In the genomic region with DNA sequence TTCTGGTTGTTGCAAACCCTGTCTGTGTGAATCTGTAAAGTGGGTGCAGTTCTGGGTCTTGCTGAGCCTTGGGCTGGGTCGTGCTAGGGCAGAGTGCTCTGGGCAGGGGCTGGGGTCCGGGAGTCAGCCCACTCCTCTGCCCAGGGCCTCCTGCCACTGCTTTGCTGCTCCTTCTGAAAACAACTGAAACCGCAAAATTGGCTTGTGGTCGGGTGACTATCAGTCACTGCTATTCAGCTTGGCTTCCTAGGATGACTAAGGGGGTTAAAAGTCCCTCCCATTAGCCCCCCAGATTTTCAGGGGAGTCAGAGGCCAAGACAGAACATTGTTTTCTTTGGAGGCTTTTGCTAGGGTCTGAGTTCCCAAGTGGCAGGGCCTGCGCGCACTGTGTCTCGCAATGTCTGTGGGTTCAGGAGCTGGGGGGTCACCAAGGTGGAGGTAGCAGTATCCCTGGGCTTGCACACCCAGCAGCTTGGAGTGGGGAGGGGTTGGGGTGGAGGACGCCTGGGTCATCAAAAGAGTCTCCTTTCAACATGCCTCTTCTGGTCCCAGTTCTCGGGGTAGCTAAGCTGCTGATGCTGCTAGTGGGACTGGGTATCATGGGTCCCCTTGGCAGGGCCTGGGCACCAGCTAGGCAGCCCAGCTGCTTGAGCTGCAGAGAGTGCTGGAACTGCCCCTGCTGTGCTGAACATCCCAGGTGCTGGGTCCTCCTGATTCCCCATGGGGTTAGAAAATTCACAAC, we compare ENCODE assay signal across 8 cellular contexts. TPM values are rescaled to one million over a fixed set of nuclear protein-coding genes. Genes with fewer than 3 reads are reported as not detected.
A peak's percentile ranks its signal among the peaks of the same experiment; 100 is the strongest.
DNase-seq lines count a peak whose midpoint lies in the region; ATAC-seq, FAIRE-seq and TF ChIP-seq lines count a peak whose summit lies in the region.
"Had no signal": no experiment of that assay in that cellular context is flagged by ENCODE, and none has a peak within 500 bp of the region (broad histone marks: within the 10 kb centered on the region; RNA-seq: fewer than 3 reads in every experiment).

No MANE protein-coding gene starts in this region.

- H3K9ac ChIP-seq in HCT116 (ENCODE audit: low read length) (no peak overlapping the region), GM12878 (ENCODE audit: control insufficient read depth, insufficient read depth, low read length) (no peak overlapping the region)

- CTCF ChIA-PET in HCT116 (lab: Charles Lee) (interaction anchor here (1.1 kb wide), 2 partner anchors 20 to 22 kb away, joined by 3 read pairs; no protein-coding TSS in a partner anchor), GM12878 (lab: Yijun Ruan, JAX) (interaction anchor here (0.8 to 9.0 kb wide), 8 partner anchors 8 to 27 kb away, joined by 3 to 229 read pairs (median 4); a partner anchor contains a TSS)

- WGBS in GM12878 (ENCODE audit: insufficient coverage, insufficient replicate concordance, low lambda C conversion rate, missing lambda C conversion rate): 10% methylated on average over 9 of the region's 9 CpGs
- whole genome bisulfite sequencing in aorta, 2 donors: 69 to 71% methylated on average over 9 of the region's 9 CpGs

- TF ChIP-seq POLR2A in HCT116 (IDR thresholded peaks at IDR 0.05; ENCODE audit: borderline replicate concordance, extremely low read depth, insufficient read depth, insufficient read length): no peak
- TF ChIP-seq POLR2A in GM12878 (IDR thresholded peaks at IDR 0.05; ENCODE audit: low read depth, low read length): no peak

- H3K9me3 Mint-ChIP-seq in T-helper 1 cell treated with Interleukin-12 subunit alpha and Interleukin-12 subunit beta and Interleukin-4 antibody, amounts not matched to agents 30 μg/mL and 1 μg/mL, for 36 hours: no peaks in the 10 kb centered on the region

- BruUV-seq in HCT116 (replicated peaks; lab: Mats Ljungman, UMichigan) (no TSS peak), GM12878 (replicated peaks; lab: Mats Ljungman, UMichigan) (no TSS peak)

- FAIRE-seq in GM12878 (lab: Jason Lieb, UNC): peak; percentile 44

- H3K27ac Mint-ChIP-seq in T-helper 1 cell treated with Interleukin-12 subunit alpha and Interleukin-12 subunit beta and Interleukin-4 antibody, amounts not matched to agents 30 μg/mL and 1 μg/mL, for 36 hours: peak overlapping the region; percentile 87

- H3K4me1 Mint-ChIP-seq in T-helper 1 cell treated with Interleukin-12 subunit alpha and Interleukin-12 subunit beta and Interleukin-4 antibody, amounts not matched to agents 30 μg/mL and 1 μg/mL, for 36 hours (ENCODE audit: low read depth): peaks cover 69% of the 10 kb centered on the region

- no peak for TF ChIP-seq CTCF in HCT116 (IDR thresholded peaks at IDR 0.05 in 2 of 3, conservative IDR thresholded peaks at IDR 0.05 in 1 of 3; ENCODE audit: borderline replicate concordance in 1 of 3, insufficient read depth in 1 of 3, low read depth in 2 of 3, low read length in 2 of 3)
- TF ChIP-seq CTCF in GM12878 (IDR thresholded peaks at IDR 0.05 in 2 of 3, conservative IDR thresholded peaks at IDR 0.05 in 1 of 3; ENCODE audit: control insufficient read depth in 2 of 3, extremely low read depth in 1 of 3, insufficient read depth in 1 of 3, low read depth in 3 of 3, low read length in 3 of 3): no peak

- SMC1A ChIA-PET in GM12878 (lab: Charles Lee; ENCODE audit: uncharacterized antibody, unreplicated experiment): interaction anchor here (0.8 to 5.9 kb wide), 7 partner anchors 11 to 55 kb away, joined by 3 to 56 read pairs (median 6); a partner anchor contains a TSS

- H3K4me3 ChIP-seq in HCT116 (replicated peaks in 1 of 2; ENCODE audit: low read depth in 1 of 2, low read length in 2 of 2): no peak overlapping the region
- no peak overlapping the region for H3K4me3 ChIP-seq in GM12878
- H3K4me3 ChIP-seq in aorta (ENCODE audit: low read length in 2 of 2): no peak overlapping the region
- H3K4me3 ChIP-seq: lower lobe of right lung had no signal

- H3K4me1 ChIP-seq in HCT116 (ENCODE audit: control insufficient read depth in 1 of 2, insufficient read depth in 2 of 2, low read length in 2 of 2): peaks cover 18 to 47% of the 10 kb centered on the region in 2 experiments
- H3K4me1 ChIP-seq in GM12878 (ENCODE audit: control insufficient read depth, insufficient read depth, low read length): peaks cover 77% of the 10 kb centered on the region
- no peaks in the 10 kb centered on the region for H3K4me1 ChIP-seq in aorta (ENCODE audit: control insufficient read depth in 1 of 2, insufficient read depth in 2 of 2, low read length in 2 of 2)

- no peaks in the 10 kb centered on the region for H3K79me2 ChIP-seq in HCT116 (ENCODE audit: insufficient read depth, low read length)
- H3K79me2 ChIP-seq in GM12878 (ENCODE audit: control insufficient read depth, insufficient read depth, low read length): no peaks in the 10 kb centered on the region

- RAD21 ChIA-PET in HCT116 (lab: Charles Lee; ENCODE audit: low non-redundant PET in 1 of 2, low total read pairs in 2 of 2, uncharacterized antibody in 2 of 2, unreplicated experiment in 2 of 2) (no interaction called here), GM12878 (lab: Charles Lee; ENCODE audit: unreplicated experiment) (interaction anchor here (0.8 to 8.3 kb wide), 5 partner anchors 8 to 21 kb away, joined by 3 to 142 read pairs (median 4); a partner anchor contains a TSS)

- H3K36me3 Mint-ChIP-seq in T-helper 1 cell treated with Interleukin-12 subunit alpha and Interleukin-12 subunit beta and Interleukin-4 antibody, amounts not matched to agents 30 μg/mL and 1 μg/mL, for 36 hours (ENCODE audit: low read depth): no peaks in the 10 kb centered on the region

- peak overlapping the region; percentile 74 for H3K4me3 Mint-ChIP-seq in T-helper 1 cell treated with Interleukin-12 subunit alpha and Interleukin-12 subunit beta and Interleukin-4 antibody, amounts not matched to agents 30 μg/mL and 1 μg/mL, for 36 hours

- H3K27me3 ChIP-seq in HCT116 (ENCODE audit: insufficient read depth, low read length) (peaks cover 23% of the 10 kb centered on the region; the same call in 1 of the 2 replicates), GM12878 (replicated peaks in 1 of 2; ENCODE audit: control insufficient read depth in 2 of 2, insufficient read depth in 2 of 2, low read length in 1 of 2) (peaks cover 0 to 5% of the 10 kb centered on the region in 2 experiments; a peak in 3 of 4 replicates), aorta (ENCODE audit: control insufficient read depth in 1 of 2, insufficient read depth in 2 of 2, low read length in 1 of 2) (no peaks in the 10 kb centered on the region)

- intact Hi-C loops in HCT116 (cut with micrococcal nuclease) (no loop called here), GM12878 (cut with micrococcal nuclease; ENCODE audit: unreplicated experiment) (loop anchor here (2.0 kb wide), 1 partner anchor 21 kb away; no protein-coding TSS in a partner anchor), aorta (cut with DNase I) (no loop called here)

- POLR2A ChIA-PET in HCT116 (lab: Charles Lee) (interaction anchor here (0.5 to 1.1 kb wide), 2 partner anchors 18 to 70 kb away, joined by 3 read pairs; a partner anchor contains a TSS), GM12878 (lab: Charles Lee) (interaction anchor here (0.9 to 7.3 kb wide), 3 partner anchors 12 to 19 kb away, joined by 4 to 76 read pairs (median 23); a partner anchor contains a TSS)

- peak overlapping the region; percentile 68 for H3K4me2 ChIP-seq in HCT116 (ENCODE audit: low read length)
- peak overlapping the region; percentile 54 for H3K4me2 ChIP-seq in GM12878 (ENCODE audit: control insufficient read depth, insufficient read depth)

- H3K9me2 ChIP-seq in HCT116 (ENCODE audit: insufficient read depth): no peaks in the 10 kb centered on the region

- no peaks in the 10 kb centered on the region for H3K27me3 Mint-ChIP-seq in T-helper 1 cell treated with Interleukin-12 subunit alpha and Interleukin-12 subunit beta and Interleukin-4 antibody, amounts not matched to agents 30 μg/mL and 1 μg/mL, for 36 hours (ENCODE audit: low read depth)

- DNase-seq in HCT116 (ENCODE audit: low read depth, low spot score) (no peak), GM12878 (ENCODE audit: low read depth, low spot score) (no peak), aorta (no peak), HuH-7.5 (ENCODE audit: low spot score) (no peak)
- DNase-seq in stimulated activated CD8-positive, alpha-beta memory T cell treated with anti-CD3 and anti-CD28 coated beads, Interleukin-15, amount 100 ng/mL, for 4 hours (ENCODE audit: low read depth in 2 of 2): peak; percentile 50 to 77
- DNase-seq: lower lobe of right lung had no signal

- no peak for TF ChIP-seq RAD21 in HCT116 (IDR thresholded peaks at IDR 0.05; ENCODE audit: low read depth)
- no peak for TF ChIP-seq RAD21 in GM12878 (IDR thresholded peaks at IDR 0.05; ENCODE audit: insufficient read depth, low read depth, low read length)

- H3K9me3 ChIP-seq in HCT116 (ENCODE audit: control insufficient read depth in 1 of 2, insufficient read depth in 1 of 2, low read depth in 1 of 2, low read length in 2 of 2) (no peaks in the 10 kb centered on the region), GM12878 (replicated peaks; ENCODE audit: control insufficient read depth, insufficient read depth, low read length) (no peaks in the 10 kb centered on the region), aorta (ENCODE audit: control insufficient read depth, low read length) (no peaks in the 10 kb centered on the region)
- H3K9me3 ChIP-seq: lower lobe of right lung had no signal

- H3K36me3 ChIP-seq in HCT116 (ENCODE audit: control insufficient read depth in 1 of 2, insufficient read depth in 2 of 2, low read length in 2 of 2) (no peaks in the 10 kb centered on the region), GM12878 (ENCODE audit: control insufficient read depth in 2 of 2, insufficient read depth in 2 of 2, low read length in 1 of 2) (no peaks in the 10 kb centered on the region), aorta (ENCODE audit: control insufficient read depth in 1 of 2, insufficient read depth in 2 of 2, low read length in 1 of 2) (no peaks in the 10 kb centered on the region)
- H3K36me3 ChIP-seq: lower lobe of right lung had no signal

- H4K20me1 ChIP-seq in HCT116 (ENCODE audit: insufficient read depth) (no peaks in the 10 kb centered on the region), GM12878 (ENCODE audit: control insufficient read depth, insufficient read depth) (no peaks in the 10 kb centered on the region; the same call in 1 of the 2 replicates)

- TF ChIP-seq EP300 in GM12878 (IDR thresholded peaks at IDR 0.05; ENCODE audit: borderline replicate concordance in 1 of 2, control insufficient read depth in 1 of 2, low read depth in 2 of 2, low read length in 2 of 2): no peak

- in situ Hi-C loops in GM12878 (cut with MboI): no loop called here

- H2AFZ ChIP-seq in HCT116 (ENCODE audit: low read depth, low read length, poor library complexity, severe bottlenecking) (no peak overlapping the region), GM12878 (ENCODE audit: control insufficient read depth, low read depth, low read length) (no peak overlapping the region)

- no peak overlapping the region for H3K27ac ChIP-seq in HCT116 (ENCODE audit: low read depth, low read length)
- no peak overlapping the region for H3K27ac ChIP-seq in GM12878 (ENCODE audit: control insufficient read depth, insufficient read depth)
- H3K27ac ChIP-seq in aorta (ENCODE audit: low read depth in 1 of 2, low read length in 2 of 2): no peak overlapping the region
- H3K27ac ChIP-seq: lower lobe of right lung had no signal

- ATAC-seq in HCT116 (peak; percentile 48), GM12878 (peak; percentile 40), GM21576 (IDR thresholded peaks at IDR 0.05; ENCODE audit: unreplicated experiment) (no peak), aorta (ENCODE audit: low FRiP score) (no peak)
- ATAC-seq: lower lobe of right lung had no signal

RNA-seq across cellular contexts. Expression of a gene that starts 13.5 kb away (rescaled TPM):
- 0.20 TPM for total RNA-seq in HCT116 (2021; ENCODE audit: unreplicated experiment)
- not detected in 2 replicates for polyA plus RNA-seq in HCT116 (2012)
- 7.7 and 9.6 TPM in 2 replicates for total RNA-seq in GM12878 (2013; cell fraction: nucleolus; rRNA removed)
- 7.9 and 8.4 TPM in 2 replicates for total RNA-seq in GM12878 (2014; rRNA removed)
- 3.2 and 4.1 TPM in 2 replicates for total RNA-seq in GM12878 (2014; rRNA removed; fragmentation: Illumina TruSeq; extraction: Trizol)
- total RNA-seq in GM12878 (2021): 8.3 and 9.5 TPM in 2 replicates
- 2.3 TPM for polyA plus RNA-seq in GM12878 (2011; ENCODE audit: low read depth)
- polyA plus RNA-seq in GM12878 (2011; rRNA removed): 8.6 and 9.6 TPM in 2 replicates
- polyA plus RNA-seq in GM12878 (2011; cell fraction: cytosol; rRNA removed): 11.3 and 12.2 TPM in 2 replicates
- polyA plus RNA-seq in GM12878 (2011; cell fraction: nucleus; rRNA removed): 21.6 and 25.3 TPM in 2 replicates
- 4.7 and 7.3 TPM in 2 replicates for polyA plus RNA-seq in GM12878 (2012)
- 4.8 and 6.0 TPM in 2 replicates for polyA plus RNA-seq in GM12878 (2014; fragmentation: Illumina TruSeq; extraction: Trizol)
- polyA plus RNA-seq in GM12878 (2014; fragmentation: Nextera tagmentation; extraction: Ambion mirVana): 1 to 10 TPM in 1 of 2 experiments, under 1 TPM in 1; 0.63 to 1.8 TPM
- 6.0 and 6.3 TPM in 2 replicates for polyA plus RNA-seq in GM12878 (2014; rRNA removed)
- polyA plus RNA-seq in GM12878 (2016; fragmentation: Nextera tagmentation; extraction: Ambion mirVana): 1 to 10 TPM; 1.6 to 1.7 TPM
- polyA minus RNA-seq in GM12878 (2011; rRNA and poly(A)+ RNA removed): 6.6 and 12.4 TPM in 2 replicates
- polyA minus RNA-seq in GM12878 (2011; cell fraction: cytosol; rRNA and poly(A)+ RNA removed): 6.7 and 10.3 TPM in 2 replicates
- 9.1 and 11.5 TPM in 2 replicates for polyA minus RNA-seq in GM12878 (2011; cell fraction: nucleus; rRNA and poly(A)+ RNA removed)
- total RNA-seq in aorta: under 1 TPM; 0.39 to 0.99 TPM
- not detected for polyA plus RNA-seq in aorta

RNA-seq across cellular contexts. Expression of a gene that starts 25.6 kb away (rescaled TPM):
- total RNA-seq in HCT116 (2021; ENCODE audit: unreplicated experiment): 12.4 TPM
- 14.0 and 15.6 TPM in 2 replicates for polyA plus RNA-seq in HCT116 (2012)
- 10.4 and 10.6 TPM in 2 replicates for total RNA-seq in GM12878 (2013; cell fraction: nucleolus; rRNA removed)
- total RNA-seq in GM12878 (2014; rRNA removed): 0.11 and 0.23 TPM in 2 replicates
- 0.18 and 0.85 TPM in 2 replicates for total RNA-seq in GM12878 (2014; rRNA removed; fragmentation: Illumina TruSeq; extraction: Trizol)
- total RNA-seq in GM12878 (2021): 0.69 and 1.5 TPM in 2 replicates
- 0.79 TPM for polyA plus RNA-seq in GM12878 (2011; ENCODE audit: low read depth)
- polyA plus RNA-seq in GM12878 (2011; rRNA removed): 2.0 and 2.7 TPM in 2 replicates
- polyA plus RNA-seq in GM12878 (2011; cell fraction: cytosol; rRNA removed): 1.9 and 3.5 TPM in 2 replicates
- polyA plus RNA-seq in GM12878 (2011; cell fraction: nucleus; rRNA removed): 18.8 and 22.1 TPM in 2 replicates
- 1.8 and 2.9 TPM in 2 replicates for polyA plus RNA-seq in GM12878 (2012)
- polyA plus RNA-seq in GM12878 (2014; fragmentation: Illumina TruSeq; extraction: Trizol): 0.38 TPM in 1 of 2 replicates, not detected in the other
- polyA plus RNA-seq in GM12878 (2014; fragmentation: Nextera tagmentation; extraction: Ambion mirVana): not detected
- polyA plus RNA-seq in GM12878 (2014; rRNA removed): 0.74 and 1.4 TPM in 2 replicates
- under 1 TPM in 1 of 2 experiments, not detected in 1; 0.11 TPM for polyA plus RNA-seq in GM12878 (2016; fragmentation: Nextera tagmentation; extraction: Ambion mirVana)
- polyA minus RNA-seq in GM12878 (2011; rRNA and poly(A)+ RNA removed): 1.4 and 1.8 TPM in 2 replicates
- polyA minus RNA-seq in GM12878 (2011; cell fraction: cytosol; rRNA and poly(A)+ RNA removed): 0.94 and 1.1 TPM in 2 replicates
- 1.8 and 2.7 TPM in 2 replicates for polyA minus RNA-seq in GM12878 (2011; cell fraction: nucleus; rRNA and poly(A)+ RNA removed)
- 10 to 100 TPM; 13.2 to 20.2 TPM for total RNA-seq in aorta
- 10 to 100 TPM in 1 of 2 donors, 1 to 10 TPM in 1; 9.3 to 16.2 TPM for polyA plus RNA-seq in aorta

Comparison
In these comparisons a context has a peak if more than half of its experiments do, and no peak if none do; other contexts are left out.
1. ATAC-seq: peak in HCT116 (single experiment) and GM12878 (single experiment); none in GM21576 (single experiment) and aorta (single experiment).
2. DNase-seq: peak in stimulated activated CD8-positive, alpha-beta memory T cell treated with anti-CD3 and anti-CD28 coated beads, Interleukin-15, amount 100 ng/mL, for 4 hours (2 of 2); none in HCT116 (single experiment), GM12878 (single experiment), aorta (0 of 2) and HuH-7.5 (single experiment).